Comparison of ENCODE assay signal across 8 cellular contexts in the genomic region with DNA sequence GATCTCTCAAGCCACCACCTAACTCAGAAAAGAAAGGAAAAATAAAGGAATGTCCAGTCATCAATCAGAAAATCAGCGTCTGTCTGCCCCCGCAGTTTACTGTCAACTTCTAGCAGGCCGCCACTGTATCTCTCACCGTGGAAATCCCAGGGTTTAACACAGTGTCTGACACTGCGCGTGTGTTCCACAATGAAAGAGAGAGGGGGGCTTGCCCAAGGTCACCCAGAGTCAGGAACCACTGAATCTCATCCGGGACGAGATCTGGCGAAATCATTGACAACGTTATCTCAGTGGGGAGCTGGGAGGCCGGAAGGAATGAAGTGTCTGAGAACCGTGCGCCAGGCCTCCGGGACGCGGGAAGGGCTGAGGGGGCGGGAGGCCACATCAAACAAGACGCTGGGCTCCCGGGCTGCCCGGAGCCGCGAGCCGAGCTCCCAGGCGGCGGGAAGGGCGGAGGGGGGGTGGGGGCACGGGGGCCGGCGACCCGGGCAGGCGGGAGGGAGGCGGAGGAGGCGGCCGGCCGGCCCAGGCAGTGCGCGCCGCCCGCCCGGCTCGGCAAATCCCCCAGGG. TPM values are rescaled to one million over a fixed set of nuclear protein-coding genes. Genes with fewer than 3 reads are reported as not detected.
DNase-seq lines count a peak whose midpoint lies in the region; ATAC-seq, FAIRE-seq and TF ChIP-seq lines count a peak whose summit lies in the region.

No MANE protein-coding gene starts in this region.

- no peaks in the 10 kb centered on the region for H3K9me3 ChIP-seq in left lung

- H3K9me3 Mint-ChIP-seq in stimulated activated effector memory CD8-positive, alpha-beta T cell treated with anti-CD3 and anti-CD28 coated beads, Interleukin-12 subunit alpha, Interleukin-12 subunit beta, amount 100 ng/mL, for 72 hours, result no peaks in the 10 kb centered on the region

- H3K27ac ChIP-seq in left lung, result peak overlapping the region; percentile 59 to 74

- H3K27me3 ChIP-seq in left lung, result peaks cover 0 to 92% of the 10 kb centered on the region in 2 donors

- TF ChIP-seq CTCF in cardiac fibroblast (IDR thresholded peaks at IDR 0.05; ENCODE audit: low read depth, low read length), result no peak
- TF ChIP-seq CTCF in left lung (IDR thresholded peaks at IDR 0.05), result no peak

- peaks cover 6% of the 10 kb centered on the region for H3K36me3 Mint-ChIP-seq in stimulated activated effector memory CD8-positive, alpha-beta T cell treated with anti-CD3 and anti-CD28 coated beads, Interleukin-12 subunit alpha, Interleukin-12 subunit beta, amount 100 ng/mL, for 72 hours

- peak overlapping the region; percentile 68 for H3K4me3 Mint-ChIP-seq in stimulated activated effector memory CD8-positive, alpha-beta T cell treated with anti-CD3 and anti-CD28 coated beads, Interleukin-12 subunit alpha, Interleukin-12 subunit beta, amount 100 ng/mL, for 72 hours

- intact Hi-C loops in left lung (cut with DNase I), result loop anchor here in 1 of 2 donors (5.0 to 10.0 kb wide), 3 partner anchors 49 to 341 kb away; no protein-coding TSS in a partner anchor

- peaks cover 43% of the 10 kb centered on the region for H3K4me1 Mint-ChIP-seq in stimulated activated effector memory CD8-positive, alpha-beta T cell treated with anti-CD3 and anti-CD28 coated beads, Interleukin-12 subunit alpha, Interleukin-12 subunit beta, amount 100 ng/mL, for 72 hours

- H3K4me3 ChIP-seq in cardiac fibroblast (replicated peaks in 1 of 2; ENCODE audit: low read depth in 2 of 2, low read length in 2 of 2), result peak overlapping the region in 1 of 2 donors; percentile 34
- peak overlapping the region in 1 of 2 donors; percentile 65 for H3K4me3 ChIP-seq in left lung

- peaks cover 20 to 61% of the 10 kb centered on the region in 2 donors for H3K4me1 ChIP-seq in left lung

- DNase-seq in A172 (ENCODE audit: low spot score) (peak; percentile 47), RCC 7860 (ENCODE audit: low spot score) (peak; percentile 38), cardiac fibroblast (ENCODE audit: low read depth in 2 of 2) (peak; percentile 50 to 73), left lung (peak; percentile 55 to 84), GDM1 (lab: John Stamatoyannopoulos, UW) (no peak)
- no peak for DNase-seq in stimulated activated effector memory CD8-positive, alpha-beta T cell treated with anti-CD3 and anti-CD28 coated beads, Interleukin-12 subunit alpha, Interleukin-12 subunit beta, amount 100 ng/mL, for 72 hours (ENCODE audit: low spot score in 2 of 2)

- H3K36me3 ChIP-seq in left lung, result no peaks in the 10 kb centered on the region

- ATAC-seq in GM18511 (IDR thresholded peaks at IDR 0.05; ENCODE audit: unreplicated experiment), result peak; percentile 0
- no peak for ATAC-seq in left lung
- ATAC-seq in stimulated activated effector memory CD8-positive, alpha-beta T cell treated with anti-CD3 and anti-CD28 coated beads, Interleukin-12 subunit alpha, Interleukin-12 subunit beta, amount 100 ng/mL, for 72 hours, result no peak
- no peak for ATAC-seq in activated CD4-positive, CD25-positive, alpha-beta regulatory T cell treated with anti-CD3 and anti-CD28 coated beads, Interleukin-2, amount 50 U/mL, for 24 hours

- H3K27ac Mint-ChIP-seq in stimulated activated effector memory CD8-positive, alpha-beta T cell treated with anti-CD3 and anti-CD28 coated beads, Interleukin-12 subunit alpha, Interleukin-12 subunit beta, amount 100 ng/mL, for 72 hours, result no peak overlapping the region

- FAIRE-seq in RCC 7860 (lab: Jason Lieb, UNC), result no peak

RNA-seq across cellular contexts. Expression of a gene that starts 2.2 kb away (rescaled TPM):
- total RNA-seq in A172 (2014; rRNA removed; shearing (Covaris generic)), result 3.1 and 4.5 TPM in 2 replicates
- total RNA-seq in left lung, result 10 to 100 TPM; 18.1 to 21.8 TPM

Comparison
In these comparisons a context has a peak if more than half of its experiments do, and no peak if none do; other contexts are left out.
1. DNase-seq: peak in A172 (single experiment), RCC 7860 (single experiment), cardiac fibroblast (2 of 2) and left lung (2 of 2); none in stimulated activated effector memory CD8-positive, alpha-beta T cell treated with anti-CD3 and anti-CD28 coated beads, Interleukin-12 subunit alpha, Interleukin-12 subunit beta, amount 100 ng/mL, for 72 hours (0 of 2) and GDM1 (single experiment).